In genomic region chr10:6203331-6204062, GRCh38 we compare ENCODE assay signal across 8 cellular contexts. TPM values are rescaled to one million over a fixed set of nuclear protein-coding genes. Genes with fewer than 3 reads are reported as not detected.
DNase-seq lines count a peak whose midpoint lies in the region; ATAC-seq, FAIRE-seq and TF ChIP-seq lines count a peak whose summit lies in the region.

No MANE protein-coding gene starts in this region.

- peak overlapping the region; percentile 15 for H2BK15ac ChIP-seq in neuronal stem cell (ENCODE audit: low read length)

- peak overlapping the region; percentile 89 for H3K4ac ChIP-seq in neuronal stem cell (ENCODE audit: low read length)

- peak overlapping the region; percentile 100 for H2AFZ ChIP-seq in neuronal stem cell (ENCODE audit: low read length)

- POLR2A ChIA-PET in Panc1 (lab: Charles Lee): interaction anchor here (1.4 kb wide), 1 partner anchor 198 kb away, joined by 6 read pairs; no protein-coding TSS in a partner anchor

- peak overlapping the region; percentile 1 for H4K91ac ChIP-seq in neuronal stem cell (ENCODE audit: low read depth, low read length, poor library complexity)

- peak; percentile 49 for ATAC-seq in GM18867 (IDR thresholded peaks at IDR 0.05; ENCODE audit: unreplicated experiment)
- ATAC-seq in HG03095 (IDR thresholded peaks at IDR 0.05; ENCODE audit: unreplicated experiment): peak; percentile 46
- ATAC-seq in Panc1: peak; percentile 65

- peak overlapping the region; percentile 100 for H3K23ac ChIP-seq in neuronal stem cell (ENCODE audit: low read depth, low read length, poor library complexity)

- intact Hi-C loops in Panc1 (cut with micrococcal nuclease; ENCODE audit: unreplicated experiment): loop anchor here (2.0 to 5.0 kb wide), 2 partner anchors 56 to 197 kb away; no protein-coding TSS in a partner anchor

- H2BK5ac ChIP-seq in neuronal stem cell (ENCODE audit: low read length): peak overlapping the region; percentile 98

- peak; percentile 17; the same call in 1 of the 2 replicates for TF ChIP-seq CTCF in AG09319 (IDR thresholded peaks at IDR 0.05; ENCODE audit: low read depth, low read length)
- peak; percentile 53 for TF ChIP-seq CTCF in Panc1 (IDR thresholded peaks at IDR 0.05)

- H3K14ac ChIP-seq in neuronal stem cell (ENCODE audit: low read length): no peak overlapping the region

- H3K9ac ChIP-seq in neuronal stem cell (ENCODE audit: low read depth, low read length, poor library complexity): peak overlapping the region; percentile 96

- peak overlapping the region; percentile 66 to 68 for H3K4me3 ChIP-seq in Panc1 (ENCODE audit: low read depth in 2 of 2, low read length in 2 of 2)
- H3K4me3 ChIP-seq in neuronal stem cell (ENCODE audit: low read length in 2 of 2): peak overlapping the region; percentile 90 to 96

- H2AK5ac ChIP-seq in neuronal stem cell (ENCODE audit: low read depth, low read length): no peak overlapping the region

- no CpG with 5 or more reads among the region's 76 CpGs for WGBS in neuronal stem cell (ENCODE audit: extremely low coverage in 2 of 2, insufficient read length in 2 of 2, insufficient replicate concordance in 1 of 2), 2 donors

- H4K8ac ChIP-seq in neuronal stem cell (ENCODE audit: low read depth, low read length): no peak overlapping the region

- peak overlapping the region; percentile 61 for H2BK120ac ChIP-seq in neuronal stem cell (ENCODE audit: low read depth, low read length)

- FAIRE-seq in frontal cortex (lab: Jason Lieb, UNC) (no peak), urothelium cell line (lab: Jason Lieb, UNC) (no peak)

- no peaks in the 10 kb centered on the region for H3K9me3 ChIP-seq in Panc1 (ENCODE audit: control insufficient read depth, insufficient read depth, low read depth, low read length)
- no peaks in the 10 kb centered on the region for H3K9me3 ChIP-seq in neuronal stem cell (replicated peaks in 1 of 2; ENCODE audit: control insufficient read depth in 2 of 2, insufficient read depth in 1 of 2, low read depth in 1 of 2, low read length in 2 of 2)

- in situ Hi-C loops in Panc1 (cut with HindIII; ENCODE audit: low pct_unique_long_range_greater_than_20kb, low sequenced_read_pairs): no loop called here

- DNase-seq in AG09319 (ENCODE audit: extremely low read depth, low read depth): no peak
- no peak for DNase-seq in Panc1 (ENCODE audit: low read depth, low spot score)
- peak; percentile 60 for DNase-seq in activated gamma-delta T cell treated with Interleukin-2 at 50 U/mL for 16 hours
- DNase-seq in frontal cortex (ENCODE audit: low spot score in 2 of 2): peak; percentile 83 to 87
- DNase-seq in neuronal stem cell (ENCODE audit: low spot score): peak; percentile 82
- DNase-seq in urothelium cell line (ENCODE audit: low spot score): peak; percentile 53

- peak overlapping the region; percentile 97 for H3K4me2 ChIP-seq in neuronal stem cell (ENCODE audit: insufficient read depth, low read length, poor library complexity, severe bottlenecking)

- CTCF ChIA-PET in Panc1 (lab: Charles Lee): interaction anchor here (0.8 to 3.1 kb wide), 3 partner anchors 56 to 198 kb away, joined by 3 to 46 read pairs (median 5); no protein-coding TSS in a partner anchor

- peak overlapping the region; percentile 51; the same call in 1 of the 2 replicates for H3K27ac ChIP-seq in Panc1 (ENCODE audit: low read length)
- H3K27ac ChIP-seq in neuronal stem cell (replicated peaks; ENCODE audit: low read length): peak overlapping the region; percentile 97

- no TSS peak for BruUV-seq in Panc1 (replicated peaks; lab: Mats Ljungman, UMichigan)

- H3K27me3 ChIP-seq in Panc1 (ENCODE audit: control insufficient read depth, insufficient read depth, low read length) (no peaks in the 10 kb centered on the region), neuronal stem cell (ENCODE audit: control insufficient read depth in 3 of 3, insufficient read depth in 3 of 3, low read depth in 1 of 3, low read length in 3 of 3) (peaks cover 3 to 32% (median 5%) of the 10 kb centered on the region in 3 experiments)

- H3K4me1 ChIP-seq in Panc1 (ENCODE audit: control insufficient read depth, insufficient read depth, low read length) (peaks cover 12% of the 10 kb centered on the region), neuronal stem cell (ENCODE audit: control insufficient read depth in 2 of 2, insufficient read depth in 1 of 2, low read depth in 1 of 2, low read length in 2 of 2) (peaks cover 20 to 21% of the 10 kb centered on the region in 2 donors)

- H3K79me1 ChIP-seq in neuronal stem cell (ENCODE audit: low read depth, low read length): peaks cover 7% of the 10 kb centered on the region

- no peak overlapping the region for H2BK12ac ChIP-seq in neuronal stem cell (ENCODE audit: low read length)

- H3K36me3 ChIP-seq in Panc1 (ENCODE audit: control insufficient read depth, insufficient read depth, low read length) (no peaks in the 10 kb centered on the region; the same call in 1 of the 2 replicates), neuronal stem cell (replicated peaks in 1 of 2; ENCODE audit: control insufficient read depth in 2 of 2, insufficient read depth in 2 of 2, low read length in 2 of 2) (peaks cover 0 to 7% of the 10 kb centered on the region in 2 donors)

- H3K18ac ChIP-seq in neuronal stem cell (ENCODE audit: low read length): peak overlapping the region; percentile 99

RNA-seq across cellular contexts. Expression of gene PFKFB3, which starts 0.8 kb away (rescaled TPM):
- total RNA-seq in Panc1 (2021; ENCODE audit: unreplicated experiment) (17.1 TPM), frontal cortex (14.3 TPM)
- 14.0 TPM for polyA plus RNA-seq in Panc1 (2012; ENCODE audit: insufficient read length)
- 11.4 TPM for polyA plus RNA-seq in neuronal stem cell (2013, experiment 1 of 2)
- 11.8 TPM for polyA plus RNA-seq in neuronal stem cell (2013, experiment 2 of 2)

Comparison
In these comparisons a context has a peak if more than half of its experiments do, and no peak if none do; other contexts are left out.
1. DNase-seq: peak in activated gamma-delta T cell treated with Interleukin-2 at 50 U/mL for 16 hours (single experiment), frontal cortex (2 of 2), neuronal stem cell (single experiment) and urothelium cell line (single experiment); none in AG09319 (single experiment) and Panc1 (single experiment).
2. Peak in every context shown above with its lines, with median percentiles within 50 percentile points of each other: ATAC-seq.